ENCODE assay signal across 19 cellular contexts in the genomic region with DNA sequence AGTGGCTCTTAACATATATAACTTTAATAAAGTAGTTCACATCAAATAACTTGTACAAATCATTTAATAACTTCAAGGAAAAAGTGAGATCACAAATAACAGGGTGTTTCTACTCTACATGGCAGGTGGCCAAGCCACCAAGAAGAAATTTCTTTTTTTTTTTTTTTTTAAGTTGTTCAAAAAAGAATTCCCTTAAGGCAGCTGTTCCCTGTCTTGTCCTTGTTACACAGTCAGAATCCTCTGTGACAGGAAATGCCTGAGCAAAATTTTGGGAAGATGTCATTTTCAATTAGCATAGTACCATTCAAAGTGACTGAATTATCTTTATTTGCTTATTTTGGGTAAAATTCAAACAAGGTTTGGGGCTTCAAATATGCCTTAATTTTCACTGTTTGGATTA.
DNase-seq lines count a peak whose midpoint lies in the region; ATAC-seq and TF ChIP-seq lines count a peak whose summit lies in the region.
"Had no signal": no experiment of that assay in that cellular context is flagged by ENCODE, and none has a peak within 500 bp of the region (broad histone marks: within the 10 kb centered on the region; RNA-seq: fewer than 3 reads in every experiment).

No MANE protein-coding gene starts in this region.

- no peaks in the 10 kb centered on the region for H3K36me3 ChIP-seq in right atrium auricular region

- H3K9me3 ChIP-seq in right atrium auricular region = no peaks in the 10 kb centered on the region

- DNase-seq in Right ventricle myocardium inferior (ENCODE audit: missing footprints) (no peak), right atrium auricular region (ENCODE audit: low spot score) (no peak), NCI-H146 (lab: John Stamatoyannopoulos, UW) (peak; percentile 37), astrocyte of the spinal cord (ENCODE audit: low read depth, low spot score) (peak; percentile 24), myocyte (ENCODE audit: low read depth) (peak; percentile 43), activated gamma-delta T cell treated with Interleukin-2 at 50 U/mL for 16 hours (no peak), kidney tubule cell (ENCODE audit: low spot score) (no peak)
- DNase-seq: DMS 273 treated with DMSO at 0.1 percent for 48 hours, HFFc6, NCI-H1048, NCI-H1436 treated with DMSO at 0.1 percent for 48 hours, NCI-H2081 treated with DMSO at 0.1 percent for 48 hours, NCI-H345, NCI-H526, OCI-M1 had no signal

- H3K4me1 ChIP-seq in right atrium auricular region = peaks cover 0 to 9% of the 10 kb centered on the region in 2 donors

- ATAC-seq in Right ventricle myocardium inferior (peak; percentile 39), HG03439 (IDR thresholded peaks at IDR 0.05; ENCODE audit: unreplicated experiment) (no peak)

- no peak overlapping the region for H3K4me3 ChIP-seq in right atrium auricular region
- no peak overlapping the region for H3K4me3 ChIP-seq in astrocyte of the spinal cord (ENCODE audit: low read depth, low read length)

- TF ChIP-seq CTCF in right atrium auricular region (IDR thresholded peaks at IDR 0.05) (no peak), astrocyte of the spinal cord (IDR thresholded peaks at IDR 0.05; ENCODE audit: low read depth, low read length) (no peak)

- intact Hi-C loops in Right ventricle myocardium inferior (cut with DNase I) = no loop called here

- H3K27ac ChIP-seq in right atrium auricular region = no peak overlapping the region
- H3K27ac ChIP-seq: C4-2B, KMS-11, RWPE1 had no signal

- no peaks in the 10 kb centered on the region for H3K27me3 ChIP-seq in right atrium auricular region

- in situ Hi-C loops in astrocyte of the spinal cord (cut with HindIII; ENCODE audit: low sequenced_read_pairs) = no loop called here

Comparison
In these comparisons a context has a peak if more than half of its experiments do, and no peak if none do; other contexts are left out.
1. DNase-seq: peak in NCI-H146 (single experiment), astrocyte of the spinal cord (single experiment) and myocyte (single experiment); none in Right ventricle myocardium inferior (single experiment), right atrium auricular region (single experiment), activated gamma-delta T cell treated with Interleukin-2 at 50 U/mL for 16 hours (single experiment) and kidney tubule cell (single experiment).